Comparison of ENCODE assay signal across 8 cellular contexts in the genomic region with DNA sequence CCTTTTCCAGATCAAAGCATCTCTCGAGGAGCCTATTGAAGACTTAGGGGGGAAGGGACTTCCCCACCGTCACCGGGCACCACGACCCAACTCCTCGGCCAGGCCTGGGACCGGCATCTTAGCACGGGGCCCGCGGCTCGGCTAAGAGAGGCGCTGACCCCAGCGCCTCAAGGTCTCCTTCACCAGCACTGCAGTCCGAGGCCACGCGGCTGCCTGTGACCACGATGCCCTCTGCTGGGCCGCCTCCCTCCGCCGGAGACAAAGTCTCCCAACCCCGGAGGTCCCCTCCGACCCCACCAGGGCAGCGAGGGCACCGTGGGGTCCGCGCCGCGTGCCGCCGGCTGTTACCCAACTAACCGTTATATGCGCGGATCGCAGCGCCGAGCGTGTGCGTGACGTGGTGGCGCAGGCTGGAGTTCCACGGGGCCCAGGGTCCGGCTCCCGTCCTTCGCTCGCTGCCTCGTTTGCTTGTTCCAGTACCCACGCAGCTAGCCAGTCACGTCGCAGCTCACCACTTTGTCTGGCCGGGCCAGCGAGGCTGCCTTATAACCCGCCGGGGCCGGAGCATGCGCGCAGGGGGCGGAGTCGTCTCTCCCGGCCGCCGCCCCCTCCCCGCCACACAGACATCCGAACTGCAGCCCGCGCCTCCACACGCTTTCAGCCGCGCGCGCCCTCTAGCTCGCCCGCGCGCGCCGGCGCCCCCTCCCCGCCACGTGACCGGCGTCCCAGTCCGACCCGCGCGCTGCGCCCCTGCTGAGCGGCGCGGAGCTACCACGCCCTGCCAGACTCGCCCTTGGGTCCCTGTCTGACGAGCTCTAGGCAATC. TPM values are rescaled to one million over a fixed set of nuclear protein-coding genes. Genes with fewer than 3 reads are reported as not detected.
DNase-seq lines count a peak whose midpoint lies in the region; ATAC-seq and TF ChIP-seq lines count a peak whose summit lies in the region.

A gene with protein sequence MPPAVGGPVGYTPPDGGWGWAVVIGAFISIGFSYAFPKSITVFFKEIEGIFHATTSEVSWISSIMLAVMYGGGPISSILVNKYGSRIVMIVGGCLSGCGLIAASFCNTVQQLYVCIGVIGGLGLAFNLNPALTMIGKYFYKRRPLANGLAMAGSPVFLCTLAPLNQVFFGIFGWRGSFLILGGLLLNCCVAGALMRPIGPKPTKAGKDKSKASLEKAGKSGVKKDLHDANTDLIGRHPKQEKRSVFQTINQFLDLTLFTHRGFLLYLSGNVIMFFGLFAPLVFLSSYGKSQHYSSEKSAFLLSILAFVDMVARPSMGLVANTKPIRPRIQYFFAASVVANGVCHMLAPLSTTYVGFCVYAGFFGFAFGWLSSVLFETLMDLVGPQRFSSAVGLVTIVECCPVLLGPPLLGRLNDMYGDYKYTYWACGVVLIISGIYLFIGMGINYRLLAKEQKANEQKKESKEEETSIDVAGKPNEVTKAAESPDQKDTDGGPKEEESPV (minus strand): TSS at position 519 of the 825 bp plus-strand sequence. CDS start 26,888 bp downstream, outside the sequence.

- H3K36me3 Mint-ChIP-seq in activated naive CD8-positive, alpha-beta T cell treated with anti-CD3 and anti-CD28 coated beads, Interleukin-2, amount 50 U/mL, for 24 hours (ENCODE audit: low read depth), result peaks cover 62% of the 10 kb centered on the region
- H3K36me3 Mint-ChIP-seq in type B pancreatic cell, result peaks cover 18% of the 10 kb centered on the region

- TF ChIP-seq CTCF in GM13976 (IDR thresholded peaks at IDR 0.05; ENCODE audit: borderline replicate concordance, control extremely low read depth, extremely low read depth, insufficient read depth, missing control alignments) (peak; percentile 54), type B pancreatic cell (conservative IDR thresholded peaks at IDR 0.05) (peak; percentile 35)

- no peaks in the 10 kb centered on the region for H3K9me3 Mint-ChIP-seq in activated naive CD8-positive, alpha-beta T cell treated with anti-CD3 and anti-CD28 coated beads, Interleukin-2, amount 50 U/mL, for 24 hours
- no peaks in the 10 kb centered on the region for H3K9me3 Mint-ChIP-seq in type B pancreatic cell

- H3K4me1 Mint-ChIP-seq in activated naive CD8-positive, alpha-beta T cell treated with anti-CD3 and anti-CD28 coated beads, Interleukin-2, amount 50 U/mL, for 24 hours, result peaks cover 68% of the 10 kb centered on the region
- peaks cover 35% of the 10 kb centered on the region for H3K4me1 Mint-ChIP-seq in type B pancreatic cell (ENCODE audit: unreplicated experiment)

- peak within 1 kb of the TSS; percentile 100 for H3K27ac Mint-ChIP-seq in activated naive CD8-positive, alpha-beta T cell treated with anti-CD3 and anti-CD28 coated beads, Interleukin-2, amount 50 U/mL, for 24 hours
- peak within 1 kb of the TSS; percentile 57 for H3K27ac Mint-ChIP-seq in type B pancreatic cell

- in situ Hi-C loops in GM13976 (cut with MboI; ENCODE audit: low sequenced_read_pairs, unreplicated experiment), result no loop called here

- peak; percentile 70 for ATAC-seq in HG02852 (IDR thresholded peaks at IDR 0.05; ENCODE audit: unreplicated experiment)
- ATAC-seq in activated naive CD8-positive, alpha-beta T cell treated with anti-CD3 and anti-CD28 coated beads, Interleukin-2, amount 50 U/mL, for 24 hours, result peak; percentile 80

- intact Hi-C loops in cardiac septum (cut with DNase I) (loop anchor here (2.0 to 5.0 kb wide), 6 partner anchors 43 to 337 kb away; a partner anchor contains a TSS), posterior cingulate gyrus (cut with DNase I) (loop anchor here (1.0 to 10.0 kb wide), 4 partner anchors 75 to 239 kb away; no protein-coding TSS in a partner anchor)

- no peaks in the 10 kb centered on the region for H3K27me3 Mint-ChIP-seq in activated naive CD8-positive, alpha-beta T cell treated with anti-CD3 and anti-CD28 coated beads, Interleukin-2, amount 50 U/mL, for 24 hours
- no peaks in the 10 kb centered on the region for H3K27me3 Mint-ChIP-seq in type B pancreatic cell

- DNase-seq in GM13976 (ENCODE audit: low spot score) (peak; percentile 95), NCI-H1436 (lab: John Stamatoyannopoulos, UW) (peak; percentile 83), SW480 (ENCODE audit: low spot score) (peak; percentile 91), cardiac septum (ENCODE audit: low spot score) (peak; percentile 96), posterior cingulate gyrus (peak; percentile 91 to 99 (median 93)), type B pancreatic cell (ENCODE audit: extremely low spot score, unreplicated experiment) (peak; percentile 94)
- DNase-seq in activated naive CD8-positive, alpha-beta T cell treated with anti-CD3 and anti-CD28 coated beads, Interleukin-2, amount 50 U/mL, for 24 hours, result peak; percentile 93

- peak within 1 kb of the TSS; percentile 100 for H3K4me3 Mint-ChIP-seq in activated naive CD8-positive, alpha-beta T cell treated with anti-CD3 and anti-CD28 coated beads, Interleukin-2, amount 50 U/mL, for 24 hours
- H3K4me3 Mint-ChIP-seq in type B pancreatic cell, result peak within 1 kb of the TSS; percentile 99

RNA-seq across cellular contexts. Expression of the gene that starts here (rescaled TPM):
- total RNA-seq in cardiac septum (119 TPM), type B pancreatic cell (ENCODE audit: low replicate concordance) (52.2 and 79.3 TPM in 2 replicates)

Comparison
In these comparisons a context has a peak if more than half of its experiments do, and no peak if none do; other contexts are left out.
1. Peak in every context shown above with its lines: DNase-seq and ATAC-seq.